In the genomic region with DNA sequence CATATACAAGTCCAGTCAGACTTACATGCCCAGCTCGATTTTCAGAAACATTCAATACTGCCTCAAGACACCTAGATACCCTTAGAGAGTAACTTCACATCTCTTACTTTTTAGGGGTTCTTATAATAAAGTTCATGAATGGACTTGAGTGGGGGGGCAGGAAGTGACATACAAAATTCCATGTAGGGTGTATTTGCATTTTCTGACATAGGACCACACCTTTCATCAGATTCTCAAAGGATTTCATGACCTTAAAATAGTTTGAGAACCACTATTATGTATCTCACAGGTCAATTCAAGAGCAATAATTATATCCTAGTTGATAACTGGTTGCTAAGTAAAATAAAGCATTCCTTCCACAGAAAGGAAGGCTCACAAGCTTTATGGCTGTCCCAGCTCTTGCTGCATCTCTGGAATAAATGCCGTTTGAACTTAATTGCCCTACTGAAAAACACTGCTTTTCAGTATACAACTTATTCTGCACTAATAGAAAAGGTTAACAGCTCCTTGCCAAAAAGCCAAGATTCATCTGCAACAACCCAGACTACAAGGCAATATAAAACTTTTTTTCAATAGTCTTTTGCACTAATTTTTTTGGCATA, we compare ENCODE assay signal across 10 cellular contexts. TPM values are rescaled to one million over a fixed set of nuclear protein-coding genes. Genes with fewer than 3 reads are reported as not detected.
DNase-seq lines count a peak whose midpoint lies in the region; ATAC-seq, FAIRE-seq and TF ChIP-seq lines count a peak whose summit lies in the region.
"Had no signal": no experiment of that assay in that cellular context is flagged by ENCODE, and none has a peak within 500 bp of the region (broad histone marks: within the 10 kb centered on the region; RNA-seq: fewer than 3 reads in every experiment).

No MANE protein-coding gene starts in this region.

- H3K4me1 ChIP-seq in right cardiac atrium (ENCODE audit: control insufficient read depth, insufficient read depth, low read length) = no peaks in the 10 kb centered on the region

- peaks cover 6% of the 10 kb centered on the region for H3K36me3 Mint-ChIP-seq in activated CD8-positive, alpha-beta memory T cell treated with anti-CD3 and anti-CD28 coated beads, Interleukin-2, amount 10 ng/mL, durations not matched to agents 7 days and 5 days
- no peaks in the 10 kb centered on the region for H3K36me3 Mint-ChIP-seq in WTC11

- peak overlapping the region; percentile 93 for H3K4me3 Mint-ChIP-seq in activated CD8-positive, alpha-beta memory T cell treated with anti-CD3 and anti-CD28 coated beads, Interleukin-2, amount 10 ng/mL, durations not matched to agents 7 days and 5 days
- peak overlapping the region; percentile 88 for H3K4me3 Mint-ChIP-seq in WTC11
- peak overlapping the region; percentile 97 to 98 for H3K4me3 Mint-ChIP-seq in stimulated activated naive CD8-positive, alpha-beta T cell treated with anti-CD3 and anti-CD28 coated beads, Interleukin-15, amount 100 ng/mL, for 72 hours

- no peaks in the 10 kb centered on the region for H3K9me3 Mint-ChIP-seq in activated CD8-positive, alpha-beta memory T cell treated with anti-CD3 and anti-CD28 coated beads, Interleukin-2, amount 10 ng/mL, durations not matched to agents 7 days and 5 days (ENCODE audit: low read depth)
- no peaks in the 10 kb centered on the region for H3K9me3 Mint-ChIP-seq in WTC11
- no peaks in the 10 kb centered on the region for H3K9me3 Mint-ChIP-seq in stimulated activated naive CD8-positive, alpha-beta T cell treated with anti-CD3 and anti-CD28 coated beads, Interleukin-15, amount 100 ng/mL, for 72 hours

- peak overlapping the region; percentile 69 for H3K27ac Mint-ChIP-seq in activated CD8-positive, alpha-beta memory T cell treated with anti-CD3 and anti-CD28 coated beads, Interleukin-2, amount 10 ng/mL, durations not matched to agents 7 days and 5 days
- H3K27ac Mint-ChIP-seq in WTC11 = 0 out of 2 replicates have a peak overlapping the region, but pooled peaks have one; percentile 33
- H3K27ac Mint-ChIP-seq in stimulated activated naive CD8-positive, alpha-beta T cell treated with anti-CD3 and anti-CD28 coated beads, Interleukin-15, amount 100 ng/mL, for 72 hours = no peak overlapping the region

- intact Hi-C loops in right cardiac atrium (cut with DNase I) = loop anchor here in 1 of 4 donors (10.0 kb wide), 1 partner anchor 70 kb away; a partner anchor contains a TSS

- no peak for TF ChIP-seq CTCF in WTC11 (IDR thresholded peaks at IDR 0.05)

- H3K27me3 ChIP-seq in right cardiac atrium (ENCODE audit: control insufficient read depth, insufficient read depth) = no peaks in the 10 kb centered on the region

- CTCF ChIA-PET in activated CD8-positive, alpha-beta memory T cell treated with anti-CD3 and anti-CD28 coated beads, Interleukin-2, amount 10 ng/mL, durations not matched to agents 7 days and 5 days (lab: Charles Lee) = interaction anchor here (1.4 to 4.1 kb wide), 7 partner anchors 13 to 73 kb away, joined by 4 to 51 read pairs (median 7); a partner anchor contains a TSS
- CTCF ChIA-PET in WTC11 (lab: Charles Lee) = interaction anchor here (0.6 kb wide), 2 partner anchors 14 to 392 kb away, joined by 3 read pairs; no protein-coding TSS in a partner anchor

- peak overlapping the region; percentile 68 for H3K4me3 ChIP-seq in right cardiac atrium (ENCODE audit: low read length)

- H3K27ac ChIP-seq in right cardiac atrium (ENCODE audit: low read length) = no peak overlapping the region

- H3K9me3 ChIP-seq in right cardiac atrium (ENCODE audit: control insufficient read depth, low read length) = no peaks in the 10 kb centered on the region

- POLR2A ChIA-PET in WTC11 (lab: Charles Lee) = interaction anchor here (1.1 kb wide), 1 partner anchor 10 kb away, joined by 3 read pairs; no protein-coding TSS in a partner anchor

- no peak for ATAC-seq in activated CD8-positive, alpha-beta memory T cell treated with anti-CD3 and anti-CD28 coated beads, Interleukin-2, amount 10 ng/mL, durations not matched to agents 7 days and 5 days
- ATAC-seq in WTC11 = no peak
- ATAC-seq in right cardiac atrium = no peak
- no peak for ATAC-seq in stimulated activated naive CD8-positive, alpha-beta T cell treated with anti-CD3 and anti-CD28 coated beads, Interleukin-15, amount 100 ng/mL, for 72 hours

- FAIRE-seq in RCC 7860 (lab: Jason Lieb, UNC) = no peak

- no peaks in the 10 kb centered on the region for H3K27me3 Mint-ChIP-seq in activated CD8-positive, alpha-beta memory T cell treated with anti-CD3 and anti-CD28 coated beads, Interleukin-2, amount 10 ng/mL, durations not matched to agents 7 days and 5 days
- no peaks in the 10 kb centered on the region for H3K27me3 Mint-ChIP-seq in WTC11 (ENCODE audit: low read depth)
- H3K27me3 Mint-ChIP-seq in stimulated activated naive CD8-positive, alpha-beta T cell treated with anti-CD3 and anti-CD28 coated beads, Interleukin-15, amount 100 ng/mL, for 72 hours = no peaks in the 10 kb centered on the region

- H3K4me1 Mint-ChIP-seq in activated CD8-positive, alpha-beta memory T cell treated with anti-CD3 and anti-CD28 coated beads, Interleukin-2, amount 10 ng/mL, durations not matched to agents 7 days and 5 days = peaks cover 35% of the 10 kb centered on the region
- H3K4me1 Mint-ChIP-seq in WTC11 = peaks cover 18% of the 10 kb centered on the region
- H3K4me1 Mint-ChIP-seq in stimulated activated naive CD8-positive, alpha-beta T cell treated with anti-CD3 and anti-CD28 coated beads, Interleukin-15, amount 100 ng/mL, for 72 hours = peaks cover 41% of the 10 kb centered on the region

- 31% methylated on average over 2 of the region's 2 CpGs for WGBS in right cardiac atrium

- no peak for DNase-seq in activated CD8-positive, alpha-beta memory T cell treated with anti-CD3 and anti-CD28 coated beads, Interleukin-2, amount 10 ng/mL, durations not matched to agents 7 days and 5 days
- no peak for DNase-seq in activated CD8-positive, alpha-beta memory T cell treated with anti-CD3 and anti-CD28 coated beads, Interleukin-2, amount 50 U/mL, for 48 hours
- DNase-seq in WTC11 (ENCODE audit: low spot score) (no peak), right cardiac atrium (no peak), NCI-H2029 (lab: John Stamatoyannopoulos, UW) (no peak), HuH-7.5 (ENCODE audit: low spot score) (no peak), RCC 7860 (ENCODE audit: low spot score) (no peak)
- DNase-seq in stimulated activated naive CD8-positive, alpha-beta T cell treated with anti-CD3 and anti-CD28 coated beads, Interleukin-15, amount 100 ng/mL, for 72 hours = no peak
- DNase-seq: activated naive CD4-positive, alpha-beta T cell; DMS153 had no signal

TF ChIP-seq in WTC11, 78 proteins besides CTCF, POLR2A, EP300 and RAD21 (continues in another document):
- no peak for TF ChIP-seq GABPB1 (CRISPR knock-in tag; IDR thresholded peaks at IDR 0.05)
- TF ChIP-seq NFATC4 (CRISPR knock-in tag; IDR thresholded peaks at IDR 0.05) = no peak
- no peak for TF ChIP-seq FOXP1 (CRISPR knock-in tag; IDR thresholded peaks at IDR 0.05; ENCODE audit: borderline replicate concordance)
- TF ChIP-seq, protein P1, sequence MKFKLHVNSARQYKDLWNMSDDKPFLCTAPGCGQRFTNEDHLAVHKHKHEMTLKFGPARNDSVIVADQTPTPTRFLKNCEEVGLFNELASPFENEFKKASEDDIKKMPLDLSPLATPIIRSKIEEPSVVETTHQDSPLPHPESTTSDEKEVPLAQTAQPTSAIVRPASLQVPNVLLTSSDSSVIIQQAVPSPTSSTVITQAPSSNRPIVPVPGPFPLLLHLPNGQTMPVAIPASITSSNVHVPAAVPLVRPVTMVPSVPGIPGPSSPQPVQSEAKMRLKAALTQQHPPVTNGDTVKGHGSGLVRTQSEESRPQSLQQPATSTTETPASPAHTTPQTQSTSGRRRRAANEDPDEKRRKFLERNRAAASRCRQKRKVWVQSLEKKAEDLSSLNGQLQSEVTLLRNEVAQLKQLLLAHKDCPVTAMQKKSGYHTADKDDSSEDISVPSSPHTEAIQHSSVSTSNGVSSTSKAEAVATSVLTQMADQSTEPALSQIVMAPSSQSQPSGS (CRISPR knock-in tag; IDR thresholded peaks at IDR 0.05; ENCODE audit: borderline replicate concordance, low read depth) = no peak
- TF ChIP-seq ZNF263 (CRISPR knock-in tag; IDR thresholded peaks at IDR 0.05; ENCODE audit: low read depth) = no peak
- no peak for TF ChIP-seq JAZF1 (CRISPR knock-in tag; IDR thresholded peaks at IDR 0.05)
- TF ChIP-seq, protein P2, sequence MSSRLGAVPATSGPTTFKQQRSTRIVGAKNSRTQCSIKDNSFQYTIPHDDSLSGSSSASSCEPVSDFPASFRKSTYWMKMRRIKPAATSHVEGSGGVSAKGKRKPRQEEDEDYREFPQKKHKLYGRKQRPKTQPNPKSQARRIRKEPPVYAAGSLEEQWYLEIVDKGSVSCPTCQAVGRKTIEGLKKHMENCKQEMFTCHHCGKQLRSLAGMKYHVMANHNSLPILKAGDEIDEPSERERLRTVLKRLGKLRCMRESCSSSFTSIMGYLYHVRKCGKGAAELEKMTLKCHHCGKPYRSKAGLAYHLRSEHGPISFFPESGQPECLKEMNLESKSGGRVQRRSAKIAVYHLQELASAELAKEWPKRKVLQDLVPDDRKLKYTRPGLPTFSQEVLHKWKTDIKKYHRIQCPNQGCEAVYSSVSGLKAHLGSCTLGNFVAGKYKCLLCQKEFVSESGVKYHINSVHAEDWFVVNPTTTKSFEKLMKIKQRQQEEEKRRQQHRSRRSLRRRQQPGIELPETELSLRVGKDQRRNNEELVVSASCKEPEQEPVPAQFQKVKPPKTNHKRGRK (CRISPR knock-in tag; IDR thresholded peaks at IDR 0.05; ENCODE audit: borderline replicate concordance) = no peak
- TF ChIP-seq ETV6 (CRISPR knock-in tag; IDR thresholded peaks at IDR 0.05) = no peak
- TF ChIP-seq RORB (CRISPR knock-in tag; IDR thresholded peaks at IDR 0.05) = no peak
- TF ChIP-seq, protein P3, sequence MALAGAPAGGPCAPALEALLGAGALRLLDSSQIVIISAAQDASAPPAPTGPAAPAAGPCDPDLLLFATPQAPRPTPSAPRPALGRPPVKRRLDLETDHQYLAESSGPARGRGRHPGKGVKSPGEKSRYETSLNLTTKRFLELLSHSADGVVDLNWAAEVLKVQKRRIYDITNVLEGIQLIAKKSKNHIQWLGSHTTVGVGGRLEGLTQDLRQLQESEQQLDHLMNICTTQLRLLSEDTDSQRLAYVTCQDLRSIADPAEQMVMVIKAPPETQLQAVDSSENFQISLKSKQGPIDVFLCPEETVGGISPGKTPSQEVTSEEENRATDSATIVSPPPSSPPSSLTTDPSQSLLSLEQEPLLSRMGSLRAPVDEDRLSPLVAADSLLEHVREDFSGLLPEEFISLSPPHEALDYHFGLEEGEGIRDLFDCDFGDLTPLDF (CRISPR knock-in tag; IDR thresholded peaks at IDR 0.05) = no peak

RNA-seq across cellular contexts. Expression of a gene that starts 2.3 kb away (rescaled TPM):
- total RNA-seq in activated CD8-positive, alpha-beta memory T cell treated with anti-CD3 and anti-CD28 coated beads, Interleukin-2, amount 10 ng/mL, durations not matched to agents 7 days and 5 days = 10 to 100 TPM; 29.8 to 30.5 TPM
- total RNA-seq in WTC11 (2021) = 34.4 to 62.8 TPM (median 59.9 TPM) in 3 replicates
- 10 to 100 TPM; 37.4 to 55.8 (median 43.9) TPM for total RNA-seq in right cardiac atrium
- 21.8 TPM for polyA plus RNA-seq in right cardiac atrium

RNA-seq across cellular contexts. Expression of a gene that starts 15.9 kb away (rescaled TPM):
- 1 to 10 TPM; 1.2 TPM for total RNA-seq in activated CD8-positive, alpha-beta memory T cell treated with anti-CD3 and anti-CD28 coated beads, Interleukin-2, amount 10 ng/mL, durations not matched to agents 7 days and 5 days
- 1.8 to 2.9 TPM (median 2.0 TPM) in 3 replicates for total RNA-seq in WTC11 (2021)
- 1 to 10 TPM; 1.9 to 4.1 (median 2.8) TPM for total RNA-seq in right cardiac atrium
- polyA plus RNA-seq in right cardiac atrium = 2.7 TPM

Comparison
In these comparisons a context has a peak if more than half of its experiments do, and no peak if none do; other contexts are left out.
1. H3K27ac Mint-ChIP-seq: peak in activated CD8-positive, alpha-beta memory T cell treated with anti-CD3 and anti-CD28 coated beads, Interleukin-2, amount 10 ng/mL, durations not matched to agents 7 days and 5 days (single experiment) and WTC11 (single experiment); none in stimulated activated naive CD8-positive, alpha-beta T cell treated with anti-CD3 and anti-CD28 coated beads, Interleukin-15, amount 100 ng/mL, for 72 hours (0 of 2).
2. Peak in every context shown above with its lines, with median percentiles within 50 percentile points of each other: H3K4me3 Mint-ChIP-seq.